Comparison of ENCODE assay signal across 15 cellular contexts in the genomic region with DNA sequence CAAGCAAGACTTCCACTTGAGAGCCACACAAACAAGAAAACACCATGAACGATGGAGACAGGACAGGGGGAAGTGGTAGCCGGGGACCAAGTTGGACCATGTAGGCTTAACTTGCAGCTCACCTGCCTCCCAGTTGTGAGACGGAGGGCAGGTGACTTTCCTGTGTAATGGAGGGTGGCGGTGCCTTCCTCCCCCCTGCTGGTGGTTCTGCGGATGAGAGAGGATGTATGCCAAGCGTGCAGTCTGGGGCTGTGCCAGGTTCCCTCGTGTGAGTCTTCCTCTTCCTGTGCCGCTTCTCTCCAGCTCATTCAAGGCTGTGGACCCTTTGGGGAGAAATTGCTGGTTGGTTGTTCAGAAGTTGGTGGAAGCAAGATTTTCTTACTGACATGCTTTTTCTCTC. TPM values are rescaled to one million over a fixed set of nuclear protein-coding genes. Genes with fewer than 3 reads are reported as not detected.
DNase-seq lines count a peak whose midpoint lies in the region; ATAC-seq and TF ChIP-seq lines count a peak whose summit lies in the region.
"Had no signal": no experiment of that assay in that cellular context is flagged by ENCODE, and none has a peak within 500 bp of the region (broad histone marks: within the 10 kb centered on the region; RNA-seq: fewer than 3 reads in every experiment).

No MANE protein-coding gene starts in this region.

- no peaks in the 10 kb centered on the region for H3K4me1 Mint-ChIP-seq in HFFc6 (ENCODE audit: low read depth)

- H3K36me3 Mint-ChIP-seq in HFFc6 (ENCODE audit: low read depth) = no peaks in the 10 kb centered on the region; the same call in none of the 2 replicates
- H3K36me3 Mint-ChIP-seq: CD8-positive, alpha-beta T cell; stimulated activated naive B cell treated with anti-CD40 and anti-IgM and Interleukin-4, amounts not matched to agents 10 μg/mL and 1 μg/mL and 100 μg/mL, for 72 hours had no signal

- no peak for TF ChIP-seq CTCF in right lobe of liver (IDR thresholded peaks at IDR 0.05)
- TF ChIP-seq CTCF in HFFc6 (IDR thresholded peaks at IDR 0.05) = no peak

- no peaks in the 10 kb centered on the region for H3K27me3 ChIP-seq in right lobe of liver
- H3K27me3 ChIP-seq: neutrophil had no signal

- ATAC-seq in right lobe of liver = peak in 3 of 4 donors; percentile 18 to 64 (median 42)
- no peak for ATAC-seq in GM19351 (IDR thresholded peaks at IDR 0.05; ENCODE audit: unreplicated experiment)
- ATAC-seq: CD8-positive, alpha-beta T cell; stimulated activated naive B cell treated with anti-CD40 and anti-IgM and Interleukin-4, amounts not matched to agents 10 μg/mL and 1 μg/mL and 100 μg/mL, for 72 hours had no signal

- no peak overlapping the region for H3K27ac Mint-ChIP-seq in HFFc6
- H3K27ac Mint-ChIP-seq: CD8-positive, alpha-beta T cell; dendritic cell treated with granulocyte-macrophage colony-stimulating factor and Interleukin-4, amounts not matched to agents 40 ng/mL and 50 ng/mL, for 4 days; stimulated activated naive B cell treated with anti-CD40 and anti-IgM and Interleukin-4, amounts not matched to agents 10 μg/mL and 1 μg/mL and 100 μg/mL, for 72 hours had no signal

- no peak overlapping the region for H3K4me3 ChIP-seq in right lobe of liver
- H3K4me3 ChIP-seq: PC-9 had no signal

- H3K9me3 Mint-ChIP-seq in HFFc6 = peaks cover 40% of the 10 kb centered on the region
- H3K9me3 Mint-ChIP-seq: CD8-positive, alpha-beta T cell; dendritic cell treated with granulocyte-macrophage colony-stimulating factor and Interleukin-4, amounts not matched to agents 40 ng/mL and 50 ng/mL, for 4 days; H9 had no signal

- H3K27me3 Mint-ChIP-seq in HFFc6 (ENCODE audit: insufficient read depth) = peaks cover 9% of the 10 kb centered on the region
- H3K27me3 Mint-ChIP-seq: dendritic cell treated with granulocyte-macrophage colony-stimulating factor and Interleukin-4, amounts not matched to agents 40 ng/mL and 50 ng/mL, for 4 days had no signal

- intact Hi-C loops in right lobe of liver (cut with DNase I) = no loop called here

- 18% methylated on average over 2 of the region's 8 CpGs for WGBS in right lobe of liver (ENCODE audit: insufficient coverage, low coverage, low lambda C conversion rate, missing lambda C conversion rate)

- no peaks in the 10 kb centered on the region for H3K4me1 ChIP-seq in right lobe of liver

- peak; percentile 96 for DNase-seq in DMS53 (lab: John Stamatoyannopoulos, UW)
- peak; percentile 74 for DNase-seq in NCI-H1436 treated with DMSO at 0.1 percent for 48 hours (lab: John Stamatoyannopoulos, UW)
- DNase-seq in NCI-H748 treated with DMSO at 0.1 percent for 48 hours (lab: John Stamatoyannopoulos, UW) = peak; percentile 75
- DNase-seq in right lobe of liver = no peak
- no peak for DNase-seq in NAMALWA (ENCODE audit: low spot score)
- DNase-seq in HFFc6 = no peak
- no peak for DNase-seq in NCI-H2227 treated with DMSO at 0.1 percent for 48 hours (lab: John Stamatoyannopoulos, UW)
- DNase-seq: CD8-positive, alpha-beta T cell; PC-9; stimulated activated naive B cell treated with anti-CD40 and anti-IgM and Interleukin-4, amounts not matched to agents 10 μg/mL and 1 μg/mL and 100 μg/mL, for 72 hours had no signal

- no peaks in the 10 kb centered on the region for H3K9me3 ChIP-seq in right lobe of liver
- H3K9me3 ChIP-seq: neutrophil had no signal

- no peak overlapping the region for H3K4me3 Mint-ChIP-seq in HFFc6
- H3K4me3 Mint-ChIP-seq: CD8-positive, alpha-beta T cell; dendritic cell treated with granulocyte-macrophage colony-stimulating factor and Interleukin-4, amounts not matched to agents 40 ng/mL and 50 ng/mL, for 4 days; H9; stimulated activated naive B cell treated with anti-CD40 and anti-IgM and Interleukin-4, amounts not matched to agents 10 μg/mL and 1 μg/mL and 100 μg/mL, for 72 hours had no signal

- H3K27ac ChIP-seq in right lobe of liver = no peak overlapping the region
- H3K27ac ChIP-seq: KMS-11, neutrophil, PC-9 had no signal

- no peaks in the 10 kb centered on the region for H3K36me3 ChIP-seq in right lobe of liver
- H3K36me3 ChIP-seq: neutrophil had no signal

- no peak for TF ChIP-seq POLR2A in right lobe of liver (IDR thresholded peaks at IDR 0.05)

RNA-seq across cellular contexts. Expression of a gene that starts 35.1 kb away (rescaled TPM):
- 10 to 100 TPM in 4 of 6 experiments, 1 to 10 TPM in 2; 2.4 to 13.8 (median 11.3) TPM for total RNA-seq in right lobe of liver
- total RNA-seq in HFFc6 (2021; fragmentation: NEBNext Ultra II Directional; extraction: Animal tissue kit (Norgen Biotek cat#: 25700)) = not detected
- total RNA-seq: CD8-positive, alpha-beta T cell; PC-9 had no signal

Comparison
In these comparisons a context has a peak if more than half of its experiments do, and no peak if none do; other contexts are left out.
1. DNase-seq: peak in DMS53 (single experiment), NCI-H1436 treated with DMSO at 0.1 percent for 48 hours (single experiment) and NCI-H748 treated with DMSO at 0.1 percent for 48 hours (single experiment); none in right lobe of liver (0 of 3), NAMALWA (single experiment), HFFc6 (single experiment) and NCI-H2227 treated with DMSO at 0.1 percent for 48 hours (single experiment).